In genomic region chr22:11629661-11630385, GRCh38 we compare ENCODE assay signal across 16 cellular contexts.
"Had no signal": no experiment of that assay in that cellular context is flagged by ENCODE, and none has a peak within 500 bp of the region (broad histone marks: within the 10 kb centered on the region; RNA-seq: fewer than 3 reads in every experiment).

No MANE protein-coding gene starts in this region.

- DNase-seq: activated CD4-positive, alpha-beta T cell treated with anti-CD3 and anti-CD28 coated beads, Interleukin-2, amount 50 U/mL, for 4 hours; activated CD4-positive, CD25-positive, alpha-beta regulatory T cell treated with anti-CD3 and anti-CD28 coated beads, Interleukin-2, amount 50 U/mL, for 72 hours; activated naive CD4-positive, alpha-beta T cell treated with Interleukin-2 at 50 U/mL for 16 hours; aorta; erythroblast; kidney glomerular epithelial cell; occipital lobe; stimulated activated CD4-positive, alpha-beta T cell treated with anti-CD3 and anti-CD28 coated beads, Interleukin-2, amount 100 ng/mL, for 24 hours; stomach; T-cell; testis had no signal

- H3K27me3 Mint-ChIP-seq: activated T-helper 17 cell treated with anti-CD3 and anti-CD28 coated beads, Interleukin-2, amount 50 U/mL, for 72 hours; T-cell had no signal

- H3K27ac Mint-ChIP-seq: activated T-helper 17 cell treated with anti-CD3 and anti-CD28 coated beads, Interleukin-2, amount 50 U/mL, for 72 hours; nephron; T-cell had no signal

- H3K36me3 ChIP-seq: breast epithelium, right lobe of liver, stomach had no signal

- H3K4me1 Mint-ChIP-seq: activated T-helper 17 cell treated with anti-CD3 and anti-CD28 coated beads, Interleukin-2, amount 50 U/mL, for 72 hours; nephron; T-cell had no signal

- H3K4me3 ChIP-seq: breast epithelium, psoas muscle, right lobe of liver, stomach, testis had no signal

- H3K27ac ChIP-seq: breast epithelium, psoas muscle, right lobe of liver, stomach, testis had no signal

- H3K27me3 ChIP-seq: breast epithelium, right lobe of liver, stomach, testis had no signal

- H3K4me3 Mint-ChIP-seq: activated T-helper 17 cell treated with anti-CD3 and anti-CD28 coated beads, Interleukin-2, amount 50 U/mL, for 72 hours; nephron; T-cell had no signal

- ATAC-seq: activated T-helper 17 cell treated with anti-CD3 and anti-CD28 coated beads, Interleukin-2, amount 50 U/mL, for 72 hours had no signal

- H3K9me3 ChIP-seq: right lobe of liver had no signal

- H3K36me3 Mint-ChIP-seq: T-cell had no signal

- H3K4me1 ChIP-seq: breast epithelium, psoas muscle, right lobe of liver, stomach, testis had no signal
